Comparison of ENCODE assay signal across 8 cellular contexts in the genomic region with DNA sequence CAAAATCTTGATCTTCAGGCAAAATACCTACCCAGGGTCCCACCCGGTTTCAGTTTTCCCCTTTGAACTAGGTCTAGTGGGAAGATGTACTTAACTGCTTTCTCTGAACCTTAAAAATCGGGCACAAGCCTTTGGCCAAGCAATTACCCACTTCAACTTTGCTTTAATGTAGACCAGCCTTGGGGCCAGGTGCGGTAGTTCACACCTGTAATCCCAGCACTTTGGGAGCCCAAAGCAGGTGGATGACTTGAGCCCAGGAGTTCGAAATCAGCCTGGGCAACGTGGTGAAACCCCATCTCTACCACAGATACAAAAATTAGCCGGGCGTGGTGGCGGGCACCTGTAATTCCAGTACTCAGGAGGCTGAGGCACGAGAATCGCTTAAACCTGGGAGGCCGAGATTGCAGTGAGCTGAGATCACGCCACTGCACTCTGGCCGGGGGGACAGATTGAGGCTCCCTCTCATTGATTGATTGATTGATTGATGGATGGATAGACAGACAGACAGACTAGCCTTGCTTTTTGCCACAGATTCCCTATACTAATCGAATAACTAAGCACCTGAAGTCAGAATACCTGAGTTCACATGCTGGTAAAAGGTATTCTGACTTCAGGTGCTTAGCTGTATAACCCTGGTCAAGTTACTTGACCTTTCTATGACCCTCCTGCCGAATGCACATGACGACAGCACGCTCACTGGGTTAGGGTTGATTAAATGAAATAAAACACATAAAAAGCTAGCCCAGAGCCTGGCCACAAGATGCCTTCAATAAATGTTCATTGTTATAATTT. TPM values are rescaled to one million over a fixed set of nuclear protein-coding genes. Genes with fewer than 3 reads are reported as not detected.
DNase-seq lines count a peak whose midpoint lies in the region; ATAC-seq and TF ChIP-seq lines count a peak whose summit lies in the region.

No MANE protein-coding gene starts in this region.

- H3K4me2 ChIP-seq in fibroblast of lung (ENCODE audit: extremely low read depth, insufficient read depth, low read length), result peak overlapping the region; percentile 93

- peak overlapping the region; percentile 95 for H3K9ac ChIP-seq in fibroblast of lung (ENCODE audit: insufficient read depth, low read length)

- ATAC-seq in T-helper 17 cell, result no peak

- H3K4me3 ChIP-seq in GM12864 (ENCODE audit: low read depth, low read length) (peak overlapping the region; percentile 80), fibroblast of lung (replicated peaks in 1 of 4; ENCODE audit: control extremely low read depth in 1 of 4, insufficient read depth in 1 of 4, low read depth in 3 of 4, low read length in 4 of 4) (peak overlapping the region; percentile 72 to 98 (median 88)), retinal pigment epithelial cell (ENCODE audit: low read length) (peak overlapping the region; percentile 86)

- H3K4me1 Mint-ChIP-seq in T-helper 17 cell, result peaks cover 22% of the 10 kb centered on the region

- peak overlapping the region; percentile 92 for H3K4me3 Mint-ChIP-seq in T-helper 17 cell

- H3K27ac ChIP-seq in fibroblast of lung (ENCODE audit: insufficient read depth, low read length), result peak overlapping the region; percentile 97

- no peaks in the 10 kb centered on the region for H4K20me1 ChIP-seq in fibroblast of lung (ENCODE audit: control insufficient read depth, extremely low read depth, insufficient read depth, low read length)

- H3K4me1 ChIP-seq in fibroblast of lung (ENCODE audit: control insufficient read depth, extremely low read depth, insufficient read depth, low read length), result peaks cover 9% of the 10 kb centered on the region

- peaks cover 3% of the 10 kb centered on the region for H3K36me3 Mint-ChIP-seq in T-helper 17 cell (ENCODE audit: low read depth)

- no peaks in the 10 kb centered on the region for H3K27me3 ChIP-seq in fibroblast of lung (ENCODE audit: control insufficient read depth, insufficient read depth, low read length)

- no peak overlapping the region for H2AFZ ChIP-seq in fibroblast of lung (ENCODE audit: low read length)

- H3K27me3 Mint-ChIP-seq in T-helper 17 cell, result no peaks in the 10 kb centered on the region

- no peak for TF ChIP-seq CTCF in GM12864 (IDR thresholded peaks at IDR 0.05; ENCODE audit: low read depth, low read length, missing control alignments)
- TF ChIP-seq CTCF in fibroblast of lung (conservative IDR thresholded peaks at IDR 0.05 in 1 of 2, IDR thresholded peaks at IDR 0.05 in 1 of 2; ENCODE audit: low read depth in 1 of 2, low read length in 2 of 2), result no peak
- TF ChIP-seq CTCF in retinal pigment epithelial cell (conservative IDR thresholded peaks at IDR 0.05; ENCODE audit: low read depth, low read length), result no peak

- H3K79me2 ChIP-seq in fibroblast of lung (ENCODE audit: control insufficient read depth, insufficient read depth, low read length), result peaks cover 58% of the 10 kb centered on the region

- no peaks in the 10 kb centered on the region for H3K36me3 ChIP-seq in fibroblast of lung (ENCODE audit: control insufficient read depth, insufficient read depth, low read length)

- DNase-seq in GM12864 (ENCODE audit: low read depth) (no peak), T-helper 17 cell (no peak), fibroblast of lung (ENCODE audit: low read depth in 2 of 2) (peak in 1 of 2 donors; percentile 46), retinal pigment epithelial cell (ENCODE audit: low read depth) (no peak), activated gamma-delta T cell treated with Interleukin-2 at 50 U/mL for 16 hours (no peak), NK-92 (lab: John Stamatoyannopoulos, UW; ENCODE audit: unreplicated experiment) (no peak), iPS-NIHi7 (ENCODE audit: extremely low spot score) (no peak)
- no peak for DNase-seq in stimulated activated CD8-positive, alpha-beta memory T cell treated with anti-CD3 and anti-CD28 coated beads, Interleukin-4, amount 100 ng/mL, for 48 hours

- H3K9me3 ChIP-seq in T-helper 17 cell (ENCODE audit: control insufficient read depth, low read length, poor library complexity, severe bottlenecking) (no peaks in the 10 kb centered on the region), fibroblast of lung (ENCODE audit: control insufficient read depth, insufficient read depth, low read depth, low read length) (no peaks in the 10 kb centered on the region)

- peak overlapping the region; percentile 87 for H3K27ac Mint-ChIP-seq in T-helper 17 cell

RNA-seq across cellular contexts. Expression of a gene that starts 1.8 kb away (rescaled TPM):
- total RNA-seq in T-helper 17 cell (10 to 100 TPM; 72.4 to 81.1 TPM), fibroblast of lung (106 and 147 TPM in 2 replicates)
- polyA plus RNA-seq in fibroblast of lung, result 75.5 and 87.6 TPM in 2 replicates
- 48.4 and 48.5 TPM in 2 replicates for polyA plus RNA-seq in fibroblast of lung (2012)
- polyA minus RNA-seq in fibroblast of lung (ENCODE audit: low replicate concordance), result 152 and 190 TPM in 2 replicates
